29 cellular contexts compared by ENCODE assay signal in the genomic region with DNA sequence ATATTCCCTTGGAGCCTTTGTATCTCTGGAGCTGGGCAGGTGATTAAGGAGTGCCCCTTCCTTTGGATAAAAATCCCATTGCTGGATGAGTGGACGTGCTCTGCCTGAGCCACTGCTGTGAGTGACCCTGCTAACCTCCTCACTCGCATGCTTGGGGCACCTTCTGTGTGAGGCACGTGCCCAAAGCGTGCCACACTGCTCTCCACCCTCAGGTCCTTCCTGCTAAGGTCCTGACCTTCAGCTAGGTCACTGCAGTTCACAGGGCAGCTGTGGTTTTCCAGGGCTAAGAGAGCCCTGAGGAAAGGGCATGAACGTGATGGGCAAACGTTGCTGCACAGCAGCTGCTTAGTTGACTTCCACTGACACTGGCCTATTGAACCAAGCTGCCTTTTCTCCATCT.
DNase-seq lines count a peak whose midpoint lies in the region; ATAC-seq, FAIRE-seq and TF ChIP-seq lines count a peak whose summit lies in the region.
"Had no signal": no experiment of that assay in that cellular context is flagged by ENCODE, and none has a peak within 500 bp of the region (broad histone marks: within the 10 kb centered on the region; RNA-seq: fewer than 3 reads in every experiment).

No MANE protein-coding gene starts in this region.

- H2AFZ ChIP-seq in H1 (ENCODE audit: low read length) (peak overlapping the region; percentile 16; the same call in 1 of the 2 replicates), neuronal stem cell (ENCODE audit: low read length) (peak overlapping the region; percentile 52), trophoblast cell (ENCODE audit: insufficient read depth, low read length, poor library complexity) (no peak overlapping the region)

- no peak overlapping the region for H4K12ac ChIP-seq in trophoblast cell (ENCODE audit: low read depth, low read length)

- H3K4me1 Mint-ChIP-seq in glutamatergic neuron (ENCODE audit: low read depth, unreplicated experiment), result peaks cover 18% of the 10 kb centered on the region
- H3K4me1 Mint-ChIP-seq in activated T-cell treated with anti-CD3 and anti-CD28 coated beads, Interleukin-2, amount 50 U/mL, for 4 hours (ENCODE audit: low read depth), result no peaks in the 10 kb centered on the region
- H3K4me1 Mint-ChIP-seq: B cell; CD14-positive monocyte; CD4-positive, alpha-beta memory T cell; CD4-positive, CD25-positive, alpha-beta regulatory T cell; CD8-positive, alpha-beta memory T cell had no signal

- no peak overlapping the region for H3K56ac ChIP-seq in H1 (replicated peaks; ENCODE audit: insufficient read length, low read depth, low read length)

- H3K27ac ChIP-seq in H1 (ENCODE audit: low read depth, low read length) (no peak overlapping the region), neuronal stem cell (replicated peaks; ENCODE audit: low read length) (no peak overlapping the region), trophoblast cell (ENCODE audit: low read depth, low read length) (no peak overlapping the region)
- H3K27ac ChIP-seq: 22Rv1; A549; BLaER1 treated with 17β-estradiol and CSF1 and Interleukin-3, amounts not matched to agents 10 nM and 100 nM had no signal

- WGBS in H1 (ENCODE audit: extremely low coverage in 1 of 2, insufficient coverage in 1 of 2, insufficient read length in 1 of 2, insufficient replicate concordance in 2 of 2, low coverage in 1 of 2, low lambda C conversion rate in 2 of 2, missing lambda C conversion rate in 1 of 2), 2 experiments, result 76% methylated on average over 6 of the region's 6 CpGs; no CpG with 5 or more reads in 1 of the 2 experiments
- WGBS in neuronal stem cell (ENCODE audit: extremely low coverage in 2 of 2, insufficient read length in 2 of 2, insufficient replicate concordance in 1 of 2), 2 donors, result no CpG with 5 or more reads among the region's 6 CpGs
- no CpG with 5 or more reads among the region's 6 CpGs for WGBS in trophoblast cell (ENCODE audit: extremely low coverage, insufficient coverage, insufficient read length)

- no peak overlapping the region for H2BK120ac ChIP-seq in H1 (replicated peaks; ENCODE audit: low read depth, low read length)
- H2BK120ac ChIP-seq in neuronal stem cell (ENCODE audit: low read depth, low read length), result no peak overlapping the region
- H2BK120ac ChIP-seq in trophoblast cell (ENCODE audit: insufficient read depth, low read length, poor library complexity), result no peak overlapping the region

- H2BK15ac ChIP-seq in H1 (ENCODE audit: low read length), result no peak overlapping the region
- H2BK15ac ChIP-seq in neuronal stem cell (ENCODE audit: low read length), result no peak overlapping the region

- FAIRE-seq in H1 (lab: Jason Lieb, UNC), result no peak
- FAIRE-seq: A549, GM12878, GM12892, GM18507, GM19239 had no signal

- H3K23ac ChIP-seq in H1 (ENCODE audit: insufficient read length), result no peak overlapping the region
- peak overlapping the region; percentile 27 for H3K23ac ChIP-seq in neuronal stem cell (ENCODE audit: low read depth, low read length, poor library complexity)
- peak overlapping the region; percentile 53 for H3K23ac ChIP-seq in trophoblast cell (ENCODE audit: low read length)

- TF ChIP-seq POLR2A in H1 (IDR thresholded peaks at IDR 0.05; ENCODE audit: control extremely low read depth in 1 of 2, low read depth in 2 of 2, low read length in 2 of 2), result no peak

- peaks cover 2% of the 10 kb centered on the region for H3K9me3 Mint-ChIP-seq in glutamatergic neuron (ENCODE audit: unreplicated experiment)
- H3K9me3 Mint-ChIP-seq in activated T-cell treated with anti-CD3 and anti-CD28 coated beads, Interleukin-2, amount 50 U/mL, for 4 hours, result peaks cover 6% of the 10 kb centered on the region

- H2BK5ac ChIP-seq in H1 (ENCODE audit: low read depth, low read length) (no peak overlapping the region), neuronal stem cell (ENCODE audit: low read length) (no peak overlapping the region), trophoblast cell (ENCODE audit: low read depth, low read length, poor library complexity) (no peak overlapping the region)

- H2AK5ac ChIP-seq in H1 (ENCODE audit: low read depth, low read length) (no peak overlapping the region), neuronal stem cell (ENCODE audit: low read depth, low read length) (no peak overlapping the region), trophoblast cell (ENCODE audit: low read length) (no peak overlapping the region)

- POLR2A ChIA-PET in H1 (lab: Charles Lee; ENCODE audit: partially characterized antibody), result no interaction called here

- DNase-seq in H1 (ENCODE audit: low read depth in 1 of 2, low spot score in 2 of 2) (no peak), glutamatergic neuron (no peak), neuronal stem cell (ENCODE audit: low spot score) (no peak), trophoblast cell (no peak), inferior parietal cortex (ENCODE audit: extremely low spot score) (no peak)
- DNase-seq in activated T-cell treated with anti-CD3 and anti-CD28 coated beads, Interleukin-2, amount 50 U/mL, for 4 hours, result no peak
- DNase-seq: AML-193; CD4-positive, alpha-beta memory T cell; CD4-positive, CD25-positive, alpha-beta regulatory T cell; CD8-positive, alpha-beta memory T cell; COR-L47; DMS 273 treated with DMSO at 0.1 percent for 48 hours; DMS153; DMS53; DMS79; DND-41; EL; GDM1 had no signal

- H3K4me1 ChIP-seq in H1 (replicated peaks in 1 of 4; ENCODE audit: control insufficient read depth in 3 of 4, insufficient read depth in 4 of 4, low read length in 3 of 4), result peaks cover 0 to 7% (median 0%) of the 10 kb centered on the region in 4 experiments; a peak in 1 of 7 replicates
- H3K4me1 ChIP-seq in neuronal stem cell (ENCODE audit: control insufficient read depth in 2 of 2, insufficient read depth in 1 of 2, low read depth in 1 of 2, low read length in 2 of 2), result peaks cover 0 to 5% of the 10 kb centered on the region in 2 donors
- no peaks in the 10 kb centered on the region for H3K4me1 ChIP-seq in trophoblast cell (ENCODE audit: control insufficient read depth in 1 of 2, insufficient read depth in 2 of 2, low read length in 2 of 2)
- H3K4me1 ChIP-seq: A549; BLaER1 treated with 17β-estradiol and CSF1 and Interleukin-3, amounts not matched to agents 10 nM and 100 nM had no signal

- H4K8ac ChIP-seq in H1 (ENCODE audit: extremely low read depth, insufficient read depth, low read length) (no peak overlapping the region), neuronal stem cell (ENCODE audit: low read depth, low read length) (no peak overlapping the region), trophoblast cell (ENCODE audit: low read depth, low read length) (no peak overlapping the region)

- TF ChIP-seq CTCF in H1 (IDR thresholded peaks at IDR 0.05; ENCODE audit: control extremely low read depth in 1 of 3, insufficient read depth in 1 of 3, low read depth in 1 of 3, low read length in 3 of 3) (no peak), glutamatergic neuron (IDR thresholded peaks at IDR 0.05; ENCODE audit: partially characterized antibody, unreplicated experiment) (no peak)

- H3K27me3 ChIP-seq in H1 (replicated peaks in 1 of 4; ENCODE audit: control insufficient read depth in 3 of 4, extremely low read depth in 1 of 4, insufficient read depth in 3 of 4, low read length in 3 of 4) (no peaks in the 10 kb centered on the region), neuronal stem cell (ENCODE audit: control insufficient read depth in 3 of 3, insufficient read depth in 3 of 3, low read depth in 1 of 3, low read length in 3 of 3) (no peaks in the 10 kb centered on the region), trophoblast cell (ENCODE audit: insufficient read depth, low read length) (no peaks in the 10 kb centered on the region)
- H3K27me3 ChIP-seq: BLaER1 treated with 17β-estradiol and CSF1 and Interleukin-3, amounts not matched to agents 10 nM and 100 nM had no signal

- H4K20me1 ChIP-seq in H1 (replicated peaks in 1 of 2; ENCODE audit: control insufficient read depth in 1 of 2, insufficient read depth in 2 of 2, low read length in 2 of 2), result no peaks in the 10 kb centered on the region
- H4K20me1 ChIP-seq: BLaER1 treated with 17β-estradiol and CSF1 and Interleukin-3, amounts not matched to agents 10 nM and 100 nM had no signal

- no peaks in the 10 kb centered on the region for H3K36me3 Mint-ChIP-seq in glutamatergic neuron (ENCODE audit: unreplicated experiment)
- H3K36me3 Mint-ChIP-seq in activated T-cell treated with anti-CD3 and anti-CD28 coated beads, Interleukin-2, amount 50 U/mL, for 4 hours (ENCODE audit: insufficient read depth), result no peaks in the 10 kb centered on the region
- H3K36me3 Mint-ChIP-seq: CD14-positive monocyte; CD4-positive, alpha-beta memory T cell; CD4-positive, CD25-positive, alpha-beta regulatory T cell; CD8-positive, alpha-beta memory T cell had no signal

- peak overlapping the region; percentile 6 for H3K27ac Mint-ChIP-seq in glutamatergic neuron (ENCODE audit: unreplicated experiment)
- H3K27ac Mint-ChIP-seq: B cell; CD14-positive monocyte; CD4-positive, alpha-beta memory T cell; CD4-positive, CD25-positive, alpha-beta regulatory T cell; CD8-positive, alpha-beta memory T cell had no signal

- H3K4me2 ChIP-seq in H1 (ENCODE audit: insufficient read depth in 1 of 2, low read depth in 2 of 2, low read length in 2 of 2) (no peak overlapping the region), neuronal stem cell (ENCODE audit: insufficient read depth, low read length, poor library complexity, severe bottlenecking) (no peak overlapping the region), trophoblast cell (ENCODE audit: low read length) (no peak overlapping the region)
- H3K4me2 ChIP-seq: A549; BLaER1 treated with 17β-estradiol and CSF1 and Interleukin-3, amounts not matched to agents 10 nM and 100 nM had no signal

- H3K4me3 Mint-ChIP-seq in glutamatergic neuron (ENCODE audit: unreplicated experiment), result no peak overlapping the region
- H3K4me3 Mint-ChIP-seq in activated T-cell treated with anti-CD3 and anti-CD28 coated beads, Interleukin-2, amount 50 U/mL, for 4 hours, result no peak overlapping the region
- H3K4me3 Mint-ChIP-seq: B cell; CD14-positive monocyte; CD4-positive, alpha-beta memory T cell; CD4-positive, CD25-positive, alpha-beta regulatory T cell; CD8-positive, alpha-beta memory T cell had no signal

- no peak overlapping the region for H2BK20ac ChIP-seq in H1 (ENCODE audit: low read length)

- no peak overlapping the region for H3K4ac ChIP-seq in H1 (replicated peaks; ENCODE audit: insufficient read length, low read depth, low read length)
- peak overlapping the region; percentile 69 for H3K4ac ChIP-seq in neuronal stem cell (ENCODE audit: low read length)
- no peak overlapping the region for H3K4ac ChIP-seq in trophoblast cell (ENCODE audit: low read depth, low read length)

- H4K91ac ChIP-seq in H1 (replicated peaks; ENCODE audit: insufficient read length, low read length) (no peak overlapping the region), neuronal stem cell (ENCODE audit: low read depth, low read length, poor library complexity) (no peak overlapping the region), trophoblast cell (ENCODE audit: low read depth, low read length) (no peak overlapping the region)

- H2BK12ac ChIP-seq in H1 (ENCODE audit: low read depth, low read length) (no peak overlapping the region), neuronal stem cell (ENCODE audit: low read length) (peak overlapping the region; percentile 64), trophoblast cell (ENCODE audit: low read length) (no peak overlapping the region)

- no peaks in the 10 kb centered on the region for H3K23me2 ChIP-seq in H1 (ENCODE audit: low read depth, low read length)

- no peak for TF ChIP-seq EP300 in H1 (IDR thresholded peaks at IDR 0.05; ENCODE audit: borderline replicate concordance in 1 of 2, low read depth in 2 of 2, low read length in 2 of 2)

- H3K9me3 ChIP-seq in H1 (ENCODE audit: insufficient read depth in 2 of 2, low read depth in 1 of 2, low read length in 1 of 2) (no peaks in the 10 kb centered on the region), neuronal stem cell (replicated peaks in 1 of 2; ENCODE audit: control insufficient read depth in 2 of 2, insufficient read depth in 1 of 2, low read depth in 1 of 2, low read length in 2 of 2) (no peaks in the 10 kb centered on the region), trophoblast cell (ENCODE audit: insufficient read depth, low read depth, low read length) (peaks cover 2% of the 10 kb centered on the region)
- H3K9me3 ChIP-seq: A549; BLaER1 treated with 17β-estradiol and CSF1 and Interleukin-3, amounts not matched to agents 10 nM and 100 nM had no signal

- no peak overlapping the region for H4K5ac ChIP-seq in H1 (ENCODE audit: insufficient read length, low read depth, low read length)

- H3K18ac ChIP-seq in H1 (ENCODE audit: extremely low read depth, low read length) (no peak overlapping the region), neuronal stem cell (ENCODE audit: low read length) (peak overlapping the region; percentile 62), trophoblast cell (ENCODE audit: low read length) (no peak overlapping the region)

- H3K14ac ChIP-seq in H1 (ENCODE audit: insufficient read length) (no peak overlapping the region), neuronal stem cell (ENCODE audit: low read length) (no peak overlapping the region), trophoblast cell (ENCODE audit: low read length) (no peak overlapping the region)

- CTCF ChIA-PET in H1 (lab: Charles Lee; ENCODE audit: partially characterized antibody), result no interaction called here

- H3K4me3 ChIP-seq in H1 (ENCODE audit: extremely low read depth in 1 of 4, insufficient read depth in 2 of 4, low read depth in 3 of 4, low read length in 4 of 4) (no peak overlapping the region), neuronal stem cell (ENCODE audit: low read length in 2 of 2) (no peak overlapping the region), trophoblast cell (ENCODE audit: low read depth, low read length) (no peak overlapping the region)
- H3K4me3 ChIP-seq: A549; BLaER1 treated with 17β-estradiol and CSF1 and Interleukin-3, amounts not matched to agents 10 nM and 100 nM; GM12878 had no signal

- H3K79me1 ChIP-seq in H1 (ENCODE audit: low read depth, low read length) (no peaks in the 10 kb centered on the region), neuronal stem cell (ENCODE audit: low read depth, low read length) (no peaks in the 10 kb centered on the region), trophoblast cell (ENCODE audit: low read length) (no peaks in the 10 kb centered on the region)

- H3K9ac ChIP-seq in H1 (replicated peaks in 1 of 4; ENCODE audit: extremely low read depth in 1 of 4, low read depth in 3 of 4, low read length in 3 of 4), result no peak overlapping the region
- no peak overlapping the region for H3K9ac ChIP-seq in neuronal stem cell (ENCODE audit: low read depth, low read length, poor library complexity)
- peak overlapping the region; percentile 78 for H3K9ac ChIP-seq in trophoblast cell (ENCODE audit: low read length)
- H3K9ac ChIP-seq: BLaER1 treated with 17β-estradiol and CSF1 and Interleukin-3, amounts not matched to agents 10 nM and 100 nM had no signal

- H3K36me3 ChIP-seq in H1 (ENCODE audit: control insufficient read depth in 2 of 4, insufficient read depth in 4 of 4, low read length in 3 of 4) (no peaks in the 10 kb centered on the region), neuronal stem cell (replicated peaks in 1 of 2; ENCODE audit: control insufficient read depth in 2 of 2, insufficient read depth in 2 of 2, low read length in 2 of 2) (no peaks in the 10 kb centered on the region), trophoblast cell (ENCODE audit: control insufficient read depth in 1 of 2, insufficient read depth in 2 of 2, low read length in 2 of 2) (no peaks in the 10 kb centered on the region)
- H3K36me3 ChIP-seq: BLaER1 treated with 17β-estradiol and CSF1 and Interleukin-3, amounts not matched to agents 10 nM and 100 nM had no signal

- peaks cover 2% of the 10 kb centered on the region for H3K27me3 Mint-ChIP-seq in glutamatergic neuron (ENCODE audit: unreplicated experiment)
- no peaks in the 10 kb centered on the region for H3K27me3 Mint-ChIP-seq in activated T-cell treated with anti-CD3 and anti-CD28 coated beads, Interleukin-2, amount 50 U/mL, for 4 hours (ENCODE audit: low read depth)
- H3K27me3 Mint-ChIP-seq: B cell; CD4-positive, CD25-positive, alpha-beta regulatory T cell; CD8-positive, alpha-beta memory T cell had no signal

- no peak for TF ChIP-seq RAD21 in H1 (IDR thresholded peaks at IDR 0.05 in 1 of 2, conservative IDR thresholded peaks at IDR 0.05 in 1 of 2; ENCODE audit: low read depth in 2 of 2, low read length in 2 of 2)

- ATAC-seq in HG02798 (IDR thresholded peaks at IDR 0.05; ENCODE audit: poor library complexity, unreplicated experiment) (no peak), GM21390 (IDR thresholded peaks at IDR 0.05; ENCODE audit: unreplicated experiment) (no peak)
- ATAC-seq in activated T-cell treated with anti-CD3 and anti-CD28 coated beads, Interleukin-2, amount 50 U/mL, for 4 hours, result no peak
- ATAC-seq: A549, GM12878 had no signal

- no peaks in the 10 kb centered on the region for H3K79me2 ChIP-seq in H1 (ENCODE audit: control insufficient read depth in 1 of 2, insufficient read depth in 2 of 2, low read length in 2 of 2)
- no peaks in the 10 kb centered on the region for H3K79me2 ChIP-seq in trophoblast cell (ENCODE audit: control insufficient read depth, insufficient read depth, low read length, poor library complexity)
